2 cellular contexts compared by ENCODE assay signal in the genomic region with DNA sequence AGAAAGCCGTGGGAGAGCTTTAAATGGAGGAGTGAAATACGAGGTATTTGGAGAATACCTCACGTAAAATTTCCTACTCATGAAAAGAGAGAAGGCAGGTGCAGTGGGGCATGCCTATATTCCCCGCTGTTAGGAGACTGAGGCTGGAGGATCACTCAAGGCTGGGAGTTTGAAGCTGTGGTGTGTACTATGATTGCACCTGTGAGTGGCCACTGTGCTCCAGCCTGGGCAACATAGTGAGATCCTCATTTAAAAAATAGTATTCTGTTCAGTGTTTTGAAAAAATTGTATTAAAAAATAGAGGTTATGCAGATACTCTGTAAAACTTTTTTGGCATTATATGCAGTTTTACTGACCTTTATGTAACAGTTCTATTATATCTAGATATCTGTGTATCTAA.
TF ChIP-seq lines count a peak whose summit lies in the region.

No MANE protein-coding gene starts in this region.

TF ChIP-seq in HEK293, 187 proteins besides CTCF, POLR2A, EP300 and RAD21:
- TF ChIP-seq ZNF121 (tag by site-specific recombination; IDR thresholded peaks at IDR 0.05) (peak; percentile 94), BCL11A (tag by site-specific recombination; IDR thresholded peaks at IDR 0.05; ENCODE audit: low read depth) (no peak)

TF ChIP-seq in GM12878, 131 proteins besides CTCF, POLR2A, EP300 and RAD21:
- TF ChIP-seq, protein P1, sequence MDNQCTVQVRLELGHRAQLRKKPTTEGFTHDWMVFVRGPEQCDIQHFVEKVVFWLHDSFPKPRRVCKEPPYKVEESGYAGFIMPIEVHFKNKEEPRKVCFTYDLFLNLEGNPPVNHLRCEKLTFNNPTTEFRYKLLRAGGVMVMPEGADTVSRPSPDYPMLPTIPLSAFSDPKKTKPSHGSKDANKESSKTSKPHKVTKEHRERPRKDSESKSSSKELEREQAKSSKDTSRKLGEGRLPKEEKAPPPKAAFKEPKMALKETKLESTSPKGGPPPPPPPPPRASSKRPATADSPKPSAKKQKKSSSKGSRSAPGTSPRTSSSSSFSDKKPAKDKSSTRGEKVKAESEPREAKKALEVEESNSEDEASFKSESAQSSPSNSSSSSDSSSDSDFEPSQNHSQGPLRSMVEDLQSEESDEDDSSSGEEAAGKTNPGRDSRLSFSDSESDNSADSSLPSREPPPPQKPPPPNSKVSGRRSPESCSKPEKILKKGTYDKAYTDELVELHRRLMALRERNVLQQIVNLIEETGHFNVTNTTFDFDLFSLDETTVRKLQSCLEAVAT (IDR thresholded peaks at IDR 0.05) = no peak
- no peak for TF ChIP-seq ZZZ3 (IDR thresholded peaks at IDR 0.05; ENCODE audit: control insufficient read depth, insufficient read length, low read depth)
- TF ChIP-seq NR2C2 (IDR thresholded peaks at IDR 0.05; ENCODE audit: borderline replicate concordance, control insufficient read depth, insufficient read length, low read depth) = no peak
- no peak for TF ChIP-seq NBN (IDR thresholded peaks at IDR 0.05)
- no peak for TF ChIP-seq NFXL1 (IDR thresholded peaks at IDR 0.05; ENCODE audit: borderline replicate concordance)
- no peak for TF ChIP-seq BCL11A (IDR thresholded peaks at IDR 0.05; ENCODE audit: low read depth, low read length)
- TF ChIP-seq, protein P2, sequence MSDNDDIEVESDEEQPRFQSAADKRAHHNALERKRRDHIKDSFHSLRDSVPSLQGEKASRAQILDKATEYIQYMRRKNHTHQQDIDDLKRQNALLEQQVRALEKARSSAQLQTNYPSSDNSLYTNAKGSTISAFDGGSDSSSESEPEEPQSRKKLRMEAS (IDR thresholded peaks at IDR 0.05; ENCODE audit: low read depth, low read length) = no peak
- TF ChIP-seq, protein P3, sequence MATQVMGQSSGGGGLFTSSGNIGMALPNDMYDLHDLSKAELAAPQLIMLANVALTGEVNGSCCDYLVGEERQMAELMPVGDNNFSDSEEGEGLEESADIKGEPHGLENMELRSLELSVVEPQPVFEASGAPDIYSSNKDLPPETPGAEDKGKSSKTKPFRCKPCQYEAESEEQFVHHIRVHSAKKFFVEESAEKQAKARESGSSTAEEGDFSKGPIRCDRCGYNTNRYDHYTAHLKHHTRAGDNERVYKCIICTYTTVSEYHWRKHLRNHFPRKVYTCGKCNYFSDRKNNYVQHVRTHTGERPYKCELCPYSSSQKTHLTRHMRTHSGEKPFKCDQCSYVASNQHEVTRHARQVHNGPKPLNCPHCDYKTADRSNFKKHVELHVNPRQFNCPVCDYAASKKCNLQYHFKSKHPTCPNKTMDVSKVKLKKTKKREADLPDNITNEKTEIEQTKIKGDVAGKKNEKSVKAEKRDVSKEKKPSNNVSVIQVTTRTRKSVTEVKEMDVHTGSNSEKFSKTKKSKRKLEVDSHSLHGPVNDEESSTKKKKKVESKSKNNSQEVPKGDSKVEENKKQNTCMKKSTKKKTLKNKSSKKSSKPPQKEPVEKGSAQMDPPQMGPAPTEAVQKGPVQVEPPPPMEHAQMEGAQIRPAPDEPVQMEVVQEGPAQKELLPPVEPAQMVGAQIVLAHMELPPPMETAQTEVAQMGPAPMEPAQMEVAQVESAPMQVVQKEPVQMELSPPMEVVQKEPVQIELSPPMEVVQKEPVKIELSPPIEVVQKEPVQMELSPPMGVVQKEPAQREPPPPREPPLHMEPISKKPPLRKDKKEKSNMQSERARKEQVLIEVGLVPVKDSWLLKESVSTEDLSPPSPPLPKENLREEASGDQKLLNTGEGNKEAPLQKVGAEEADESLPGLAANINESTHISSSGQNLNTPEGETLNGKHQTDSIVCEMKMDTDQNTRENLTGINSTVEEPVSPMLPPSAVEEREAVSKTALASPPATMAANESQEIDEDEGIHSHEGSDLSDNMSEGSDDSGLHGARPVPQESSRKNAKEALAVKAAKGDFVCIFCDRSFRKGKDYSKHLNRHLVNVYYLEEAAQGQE (IDR thresholded peaks at IDR 0.05; ENCODE audit: low read depth, low read length) = no peak
- TF ChIP-seq HDGF (IDR thresholded peaks at IDR 0.05) = no peak
- TF ChIP-seq SIX5 (IDR thresholded peaks at IDR 0.05; ENCODE audit: low read depth, low read length, severe bottlenecking) = no peak
- TF ChIP-seq ZNF217 (IDR thresholded peaks at IDR 0.05) = no peak
